ENCODE assay signal across 22 cellular contexts in genomic region chr4:111678908-111679307, GRCh38.
"Had no signal": no experiment of that assay in that cellular context is flagged by ENCODE, and none has a peak within 500 bp of the region (broad histone marks: within the 10 kb centered on the region; RNA-seq: fewer than 3 reads in every experiment).

No MANE protein-coding gene starts in this region.

- H3K4me1 Mint-ChIP-seq: immature natural killer cell; stimulated activated naive B cell treated with anti-CD40 and anti-IgM and Interleukin-4, amounts not matched to agents 10 μg/mL and 1 μg/mL and 100 μg/mL, for 72 hours; stimulated activated naive CD8-positive, alpha-beta T cell treated with anti-CD3 and anti-CD28 coated beads, Interleukin-15, amount 100 ng/mL, for 72 hours had no signal

- H3K27ac ChIP-seq: esophagus squamous epithelium, left ventricle myocardium inferior, lower lobe of right lung, neural progenitor cell, parathyroid adenoma, prostate gland, right lobe of liver, thoracic aorta had no signal

- H3K27me3 Mint-ChIP-seq: effector memory CD8-positive, alpha-beta T cell; memory B cell; natural killer cell treated with Interleukin-12 subunit alpha and Interleukin-12 subunit beta and Interleukin-15 and Interleukin-18, amount 100 ng/mL, for 72 hours; stimulated activated naive B cell treated with anti-CD40 and anti-IgM and Interleukin-4, amounts not matched to agents 10 μg/mL and 1 μg/mL and 100 μg/mL, for 72 hours; stimulated activated naive CD8-positive, alpha-beta T cell treated with anti-CD3 and anti-CD28 coated beads, Interleukin-15, amount 100 ng/mL, for 72 hours had no signal

- H3K4me3 ChIP-seq: esophagus squamous epithelium, heart left ventricle, left ventricle myocardium inferior, lower lobe of right lung, neural progenitor cell, prostate gland, right lobe of liver, thoracic aorta had no signal

- H3K36me3 Mint-ChIP-seq: immature natural killer cell; memory B cell; natural killer cell treated with Interleukin-12 subunit alpha and Interleukin-12 subunit beta and Interleukin-15 and Interleukin-18, amount 100 ng/mL, for 72 hours; neural progenitor cell; stimulated activated naive B cell treated with anti-CD40 and anti-IgM and Interleukin-4, amounts not matched to agents 10 μg/mL and 1 μg/mL and 100 μg/mL, for 72 hours had no signal

- H3K27me3 ChIP-seq: esophagus squamous epithelium, heart left ventricle, neural progenitor cell, right lobe of liver had no signal

- H3K4me1 ChIP-seq: esophagus squamous epithelium, lower lobe of right lung, neural progenitor cell, parathyroid adenoma, prostate gland, right lobe of liver had no signal

- H3K27ac Mint-ChIP-seq: effector memory CD8-positive, alpha-beta T cell; immature natural killer cell; memory B cell; natural killer cell treated with Interleukin-12 subunit alpha and Interleukin-12 subunit beta and Interleukin-15 and Interleukin-18, amount 100 ng/mL, for 72 hours; neural progenitor cell; stimulated activated naive B cell treated with anti-CD40 and anti-IgM and Interleukin-4, amounts not matched to agents 10 μg/mL and 1 μg/mL and 100 μg/mL, for 72 hours; stimulated activated naive CD8-positive, alpha-beta T cell treated with anti-CD3 and anti-CD28 coated beads, Interleukin-15, amount 100 ng/mL, for 72 hours had no signal

- DNase-seq: central memory CD4-positive, alpha-beta T cell; cortex of kidney; effector memory CD8-positive, alpha-beta T cell; esophagus squamous epithelium; foreskin melanocyte; heart left ventricle; hypothalamus; immature natural killer cell; left ventricle myocardium inferior; lower lobe of right lung; midbrain; right lobe of liver; stimulated activated CD4-positive, alpha-beta T cell treated with anti-CD3 and anti-CD28 coated beads, Interleukin-4, amount 100 ng/mL, for 1 hour; stimulated activated naive B cell treated with anti-CD40 and anti-IgM and Interleukin-4, amounts not matched to agents 10 μg/mL and 1 μg/mL and 100 μg/mL, for 72 hours; stimulated activated naive CD8-positive, alpha-beta T cell treated with anti-CD3 and anti-CD28 coated beads, Interleukin-15, amount 100 ng/mL, for 72 hours; substantia nigra had no signal

- H3K9me3 Mint-ChIP-seq: memory B cell; neural progenitor cell; stimulated activated naive B cell treated with anti-CD40 and anti-IgM and Interleukin-4, amounts not matched to agents 10 μg/mL and 1 μg/mL and 100 μg/mL, for 72 hours; stimulated activated naive CD8-positive, alpha-beta T cell treated with anti-CD3 and anti-CD28 coated beads, Interleukin-15, amount 100 ng/mL, for 72 hours had no signal

- H3K36me3 ChIP-seq: esophagus squamous epithelium, heart left ventricle, left ventricle myocardium inferior, lower lobe of right lung, neural progenitor cell, prostate gland, right lobe of liver, thoracic aorta had no signal

- H3K4me3 Mint-ChIP-seq: effector memory CD8-positive, alpha-beta T cell; immature natural killer cell; memory B cell; natural killer cell treated with Interleukin-12 subunit alpha and Interleukin-12 subunit beta and Interleukin-15 and Interleukin-18, amount 100 ng/mL, for 72 hours; neural progenitor cell; stimulated activated naive B cell treated with anti-CD40 and anti-IgM and Interleukin-4, amounts not matched to agents 10 μg/mL and 1 μg/mL and 100 μg/mL, for 72 hours; stimulated activated naive CD8-positive, alpha-beta T cell treated with anti-CD3 and anti-CD28 coated beads, Interleukin-15, amount 100 ng/mL, for 72 hours had no signal

- H2AFZ ChIP-seq: neural progenitor cell, parathyroid adenoma had no signal

- H3K9ac ChIP-seq: neural progenitor cell, parathyroid adenoma had no signal

- ATAC-seq: effector memory CD8-positive, alpha-beta T cell; lower lobe of right lung; natural killer cell treated with Interleukin-12 subunit alpha and Interleukin-12 subunit beta and Interleukin-15 and Interleukin-18, amount 100 ng/mL, for 72 hours; right lobe of liver; stimulated activated naive B cell treated with anti-CD40 and anti-IgM and Interleukin-4, amounts not matched to agents 10 μg/mL and 1 μg/mL and 100 μg/mL, for 72 hours; stimulated activated naive CD8-positive, alpha-beta T cell treated with anti-CD3 and anti-CD28 coated beads, Interleukin-15, amount 100 ng/mL, for 72 hours had no signal

- H3K79me2 ChIP-seq: parathyroid adenoma had no signal

- H3K4me2 ChIP-seq: neural progenitor cell had no signal

- H3K9me3 ChIP-seq: esophagus squamous epithelium, heart left ventricle, left ventricle myocardium inferior, lower lobe of right lung, prostate gland, right lobe of liver, thoracic aorta had no signal
